18 cellular contexts compared by ENCODE assay signal in the genomic region with DNA sequence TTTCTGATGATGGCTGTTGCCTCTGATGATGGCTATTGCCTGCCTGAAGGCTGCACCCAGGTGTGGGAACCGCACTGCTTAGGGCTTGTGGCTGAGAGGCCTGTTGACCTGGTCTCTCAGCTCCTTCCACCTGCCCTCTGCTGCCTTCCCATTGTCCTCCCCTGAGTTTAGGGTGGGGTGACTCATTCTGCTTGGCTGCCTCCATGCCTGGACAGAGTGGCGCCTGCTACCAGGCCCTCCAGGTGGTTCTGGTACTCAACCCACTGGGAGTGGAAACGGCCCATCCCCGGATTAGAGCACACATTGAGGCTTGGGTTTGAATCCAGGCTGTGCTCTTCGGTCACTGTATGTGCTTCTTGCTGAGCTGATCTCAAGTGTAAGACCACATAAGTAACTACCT.
"Had no signal": no experiment of that assay in that cellular context is flagged by ENCODE, and none has a peak within 500 bp of the region (broad histone marks: within the 10 kb centered on the region; RNA-seq: fewer than 3 reads in every experiment).

No MANE protein-coding gene starts in this region.

- DNase-seq: activated CD4-positive, alpha-beta T cell treated with anti-CD3 and anti-CD28 coated beads, Interleukin-2, amount 50 U/mL, for 4 hours; activated CD4-positive, CD25-positive, alpha-beta regulatory T cell treated with anti-CD3 and anti-CD28 coated beads, Interleukin-2, amount 50 U/mL, for 72 hours; activated effector memory CD4-positive, alpha-beta T cell treated with anti-CD3 and anti-CD28 coated beads, Interleukin-2, amount 50 U/mL, for 16 hours; activated T-cell treated with anti-CD3 and anti-CD28 coated beads, Interleukin-2, amount 50 U/mL, for 24 hours; amygdala; effector memory CD4-positive, alpha-beta T cell; lower lobe of right lung; midbrain; retina; stimulated activated CD4-positive, alpha-beta T cell treated with anti-CD3 and anti-CD28 coated beads, Interleukin-15, amount 100 ng/mL, for 24 hours; stimulated activated CD4-positive, alpha-beta T cell treated with anti-CD3 and anti-CD28 coated beads, Interleukin-4, amount 100 ng/mL, for 4 hours; stimulated activated naive CD8-positive, alpha-beta T cell treated with anti-CD3 and anti-CD28 coated beads, Interleukin-15, amount 100 ng/mL, for 72 hours; testis had no signal

- H3K27ac ChIP-seq: epithelial cell of prostate, hepatocyte, lower lobe of right lung, testis had no signal

- H3K36me3 Mint-ChIP-seq: activated naive CD8-positive, alpha-beta T cell; brain had no signal

- H3K4me1 ChIP-seq: lower lobe of right lung, testis had no signal

- H3K27me3 ChIP-seq: testis had no signal

- H3K27ac Mint-ChIP-seq: activated naive CD8-positive, alpha-beta T cell; activated T-cell treated with anti-CD3 and anti-CD28 coated beads, Interleukin-2, amount 50 U/mL, for 24 hours; brain; stimulated activated naive CD8-positive, alpha-beta T cell treated with anti-CD3 and anti-CD28 coated beads, Interleukin-15, amount 100 ng/mL, for 72 hours had no signal

- H3K4me3 ChIP-seq: hepatocyte, lower lobe of right lung, testis had no signal

- H3K4me3 Mint-ChIP-seq: activated naive CD8-positive, alpha-beta T cell; activated T-cell treated with anti-CD3 and anti-CD28 coated beads, Interleukin-2, amount 50 U/mL, for 24 hours; brain; central memory CD8-positive, alpha-beta T cell; stimulated activated naive CD8-positive, alpha-beta T cell treated with anti-CD3 and anti-CD28 coated beads, Interleukin-15, amount 100 ng/mL, for 72 hours had no signal

- H3K36me3 ChIP-seq: lower lobe of right lung had no signal

- H3K9me3 Mint-ChIP-seq: activated T-cell treated with anti-CD3 and anti-CD28 coated beads, Interleukin-2, amount 50 U/mL, for 24 hours; central memory CD8-positive, alpha-beta T cell had no signal

- H3K9me3 ChIP-seq: lower lobe of right lung, testis had no signal

- H3K27me3 Mint-ChIP-seq: brain had no signal

- H3K4me1 Mint-ChIP-seq: central memory CD8-positive, alpha-beta T cell; stimulated activated naive CD8-positive, alpha-beta T cell treated with anti-CD3 and anti-CD28 coated beads, Interleukin-15, amount 100 ng/mL, for 72 hours had no signal
